12 cellular contexts compared by ENCODE assay signal in genomic region chr13:30998548-30999140, GRCh38.
DNase-seq lines count a peak whose midpoint lies in the region; ATAC-seq and TF ChIP-seq lines count a peak whose summit lies in the region.
"Had no signal": no experiment of that assay in that cellular context is flagged by ENCODE, and none has a peak within 500 bp of the region (broad histone marks: within the 10 kb centered on the region; RNA-seq: fewer than 3 reads in every experiment).

No MANE protein-coding gene starts in this region.

- DNase-seq in NCI-H524 (lab: John Stamatoyannopoulos, UW) = peak; percentile 59 to 80
- DNase-seq in NCI-H524 treated with DMSO at 0.1 percent for 48 hours (lab: John Stamatoyannopoulos, UW) = no peak
- peak; percentile 82 for DNase-seq in astrocyte of the spinal cord (ENCODE audit: low read depth, low spot score)
- DNase-seq in hepatic stellate cell (ENCODE audit: low spot score) = peak; percentile 38
- DNase-seq in stromal cell of bone marrow (ENCODE audit: low read depth) = peak; percentile 60
- DNase-seq in sigmoid colon = no peak
- DNase-seq: naive thymus-derived CD8-positive, alpha-beta T cell; SIG-M5 had no signal

- H3K4me1 ChIP-seq in sigmoid colon = peaks cover 0 to 19% (median 11%) of the 10 kb centered on the region in 4 donors

- H3K9me3 ChIP-seq in sigmoid colon = no peaks in the 10 kb centered on the region

- H3K4me3 ChIP-seq in astrocyte of the spinal cord (ENCODE audit: low read depth, low read length) = no peak overlapping the region
- no peak overlapping the region for H3K4me3 ChIP-seq in sigmoid colon
- H3K4me3 ChIP-seq: GM23338 had no signal

- intact Hi-C loops in sigmoid colon (cut with DNase I) = no loop called here

- TF ChIP-seq CTCF in astrocyte of the spinal cord (IDR thresholded peaks at IDR 0.05; ENCODE audit: low read depth, low read length) (no peak), sigmoid colon (IDR thresholded peaks at IDR 0.05) (no peak)

- ATAC-seq in HG03025 (IDR thresholded peaks at IDR 0.05; ENCODE audit: low FRiP score, unreplicated experiment) (no peak), HG03565 (IDR thresholded peaks at IDR 0.05; ENCODE audit: unreplicated experiment) (no peak)
- ATAC-seq: activated T-helper 17 cell treated with anti-CD3 and anti-CD28 coated beads, Interleukin-2, amount 50 U/mL, for 72 hours; GM23338; naive thymus-derived CD8-positive, alpha-beta T cell had no signal

- 41 to 49% methylated on average over 5 of the region's 5 CpGs for WGBS in sigmoid colon, 2 donors

- H3K36me3 ChIP-seq in sigmoid colon = no peaks in the 10 kb centered on the region

- in situ Hi-C loops in astrocyte of the spinal cord (cut with HindIII; ENCODE audit: low sequenced_read_pairs) = no loop called here

- TF ChIP-seq POLR2A in sigmoid colon (IDR thresholded peaks at IDR 0.05) = no peak

- TF ChIP-seq EP300 in sigmoid colon (IDR thresholded peaks at IDR 0.05) = no peak

- peak overlapping the region in 1 of 4 donors; percentile 48 for H3K27ac ChIP-seq in sigmoid colon

- H3K27me3 ChIP-seq in sigmoid colon = no peaks in the 10 kb centered on the region

Comparison
In these comparisons a context has a peak if more than half of its experiments do, and no peak if none do; other contexts are left out.
1. DNase-seq: peak in NCI-H524 (2 of 2), astrocyte of the spinal cord (single experiment), hepatic stellate cell (single experiment) and stromal cell of bone marrow (single experiment); none in NCI-H524 treated with DMSO at 0.1 percent for 48 hours (single experiment) and sigmoid colon (single experiment).